1 cellular context compared by ENCODE assay signal in genomic region chr16:47499700-47500264, GRCh38.
TF ChIP-seq lines count a peak whose summit lies in the region.

No MANE protein-coding gene starts in this region.

TF ChIP-seq in HepG2, 621 proteins besides CTCF, POLR2A, EP300 and RAD21 (continued from another document and continues in another):
- no peak for TF ChIP-seq CREB3 (CRISPR knock-in tag; IDR thresholded peaks at IDR 0.05)
- no peak for TF ChIP-seq ZNF235 (CRISPR knock-in tag; IDR thresholded peaks at IDR 0.05; ENCODE audit: borderline replicate concordance)
- TF ChIP-seq, protein P1, sequence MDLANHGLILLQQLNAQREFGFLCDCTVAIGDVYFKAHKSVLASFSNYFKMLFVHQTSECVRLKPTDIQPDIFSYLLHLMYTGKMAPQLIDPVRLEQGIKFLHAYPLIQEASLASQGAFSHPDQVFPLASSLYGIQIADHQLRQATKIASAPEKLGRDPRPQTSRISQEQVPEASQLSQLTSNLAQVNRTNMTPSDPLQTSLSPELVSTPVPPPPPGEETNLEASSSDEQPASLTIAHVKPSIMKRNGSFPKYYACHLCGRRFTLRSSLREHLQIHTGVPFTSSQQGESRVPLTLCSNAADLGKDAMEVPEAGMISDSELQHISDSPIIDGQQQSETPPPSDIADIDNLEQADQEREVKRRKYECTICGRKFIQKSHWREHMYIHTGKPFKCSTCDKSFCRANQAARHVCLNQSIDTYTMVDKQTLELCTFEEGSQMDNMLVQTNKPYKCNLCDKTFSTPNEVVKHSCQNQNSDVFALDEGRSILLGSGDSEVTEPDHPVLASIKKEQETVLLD (CRISPR knock-in tag; IDR thresholded peaks at IDR 0.05; ENCODE audit: low read depth) = no peak
- no peak for TF ChIP-seq PAWR (CRISPR knock-in tag; IDR thresholded peaks at IDR 0.05; ENCODE audit: borderline replicate concordance)
- no peak for TF ChIP-seq RFX1 (IDR thresholded peaks at IDR 0.05)
- no peak for TF ChIP-seq ZNF318 (CRISPR knock-in tag; IDR thresholded peaks at IDR 0.05)
- TF ChIP-seq NR2F1 (CRISPR knock-in tag; IDR thresholded peaks at IDR 0.05) = peak in 1 of 2 experiments; percentile 26; a peak in 2 of 4 replicates
- no peak for TF ChIP-seq ZNF234 (CRISPR knock-in tag; conservative IDR thresholded peaks at IDR 0.05)
- no peak for TF ChIP-seq HES4 (CRISPR knock-in tag; IDR thresholded peaks at IDR 0.05; ENCODE audit: borderline replicate concordance)
- no peak for TF ChIP-seq ZNF563 (CRISPR knock-in tag; IDR thresholded peaks at IDR 0.05)
- no peak for TF ChIP-seq FOXC1 (CRISPR knock-in tag; IDR thresholded peaks at IDR 0.05; ENCODE audit: borderline replicate concordance)
- no peak for TF ChIP-seq ATRX (CRISPR knock-in tag; IDR thresholded peaks at IDR 0.05; ENCODE audit: borderline replicate concordance)
- peak; percentile 74 for TF ChIP-seq ZEB1 (IDR thresholded peaks at IDR 0.05; ENCODE audit: insufficient replicate concordance, low read depth)
- TF ChIP-seq SP1 (IDR thresholded peaks at IDR 0.05) = no peak
- no peak; the same call in 1 of the 2 replicates for TF ChIP-seq SP1 (CRISPR knock-in tag; IDR thresholded peaks at IDR 0.05)
- no peak for TF ChIP-seq THAP7 (CRISPR knock-in tag; IDR thresholded peaks at IDR 0.05)
- TF ChIP-seq ATM (IDR thresholded peaks at IDR 0.05; ENCODE audit: borderline replicate concordance) = no peak
- TF ChIP-seq MZF1 (CRISPR knock-in tag; IDR thresholded peaks at IDR 0.05; ENCODE audit: borderline replicate concordance) = no peak
- peak; percentile 79 for TF ChIP-seq KMT2A (CRISPR knock-in tag; IDR thresholded peaks at IDR 0.05)
- TF ChIP-seq ZKSCAN1 (IDR thresholded peaks at IDR 0.05; ENCODE audit: low read length) = no peak
- TF ChIP-seq ZNF275 (CRISPR knock-in tag; IDR thresholded peaks at IDR 0.05; ENCODE audit: borderline replicate concordance) = no peak
- TF ChIP-seq, protein P2, sequence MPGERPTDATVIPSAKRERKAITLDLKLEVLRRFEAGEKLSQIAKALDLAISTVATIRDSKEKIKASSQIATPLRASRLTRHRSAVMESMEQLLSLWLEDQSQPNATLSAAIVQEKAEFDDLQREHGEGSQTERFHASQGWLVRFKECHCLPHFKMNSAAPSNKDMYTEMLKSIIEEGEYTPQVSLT (CRISPR knock-in tag; IDR thresholded peaks at IDR 0.05; ENCODE audit: borderline replicate concordance, low read depth) = no peak
- peak; percentile 51; the same call in 1 of the 2 replicates for TF ChIP-seq TSC22D2 (CRISPR knock-in tag; IDR thresholded peaks at IDR 0.05; ENCODE audit: borderline replicate concordance)
- TF ChIP-seq ZNF891 (CRISPR knock-in tag; IDR thresholded peaks at IDR 0.05) = no peak
- peak; percentile 80; the same call in 1 of the 2 replicates for TF ChIP-seq CERS6 (CRISPR knock-in tag; IDR thresholded peaks at IDR 0.05)
- no peak for TF ChIP-seq STAT5B (CRISPR knock-in tag; IDR thresholded peaks at IDR 0.05)
- no peak for TF ChIP-seq NFE2L2 (IDR thresholded peaks at IDR 0.05; ENCODE audit: low read length)
- no peak for TF ChIP-seq ZSCAN21 (CRISPR knock-in tag; IDR thresholded peaks at IDR 0.05; ENCODE audit: borderline replicate concordance)
- peak; percentile 89 for TF ChIP-seq PHF21A (CRISPR knock-in tag; IDR thresholded peaks at IDR 0.05)
- TF ChIP-seq SIX1 (CRISPR knock-in tag; IDR thresholded peaks at IDR 0.05; ENCODE audit: borderline replicate concordance) = peak; percentile 59; the same call in 1 of the 2 replicates
- TF ChIP-seq NFKB2 (CRISPR knock-in tag; IDR thresholded peaks at IDR 0.05; ENCODE audit: borderline replicate concordance) = peak; percentile 46; the same call in 1 of the 2 replicates
- no peak for TF ChIP-seq GPN1 (CRISPR knock-in tag; IDR thresholded peaks at IDR 0.05; ENCODE audit: borderline replicate concordance)
- TF ChIP-seq RFXANK (CRISPR knock-in tag; IDR thresholded peaks at IDR 0.05) = peak; percentile 78
- no peak for TF ChIP-seq ZFAT (CRISPR knock-in tag; conservative IDR thresholded peaks at IDR 0.05)
- TF ChIP-seq TBL1XR1 (IDR thresholded peaks at IDR 0.05; ENCODE audit: borderline replicate concordance, low read length, partially characterized antibody) = no peak
- TF ChIP-seq ZNF263 (CRISPR knock-in tag; IDR thresholded peaks at IDR 0.05) = no peak; the same call in 1 of the 2 replicates
- TF ChIP-seq ZNF607 (CRISPR knock-in tag; IDR thresholded peaks at IDR 0.05; ENCODE audit: borderline replicate concordance) = peak; percentile 27; the same call in 1 of the 2 replicates
- TF ChIP-seq ZNF512B (CRISPR knock-in tag; IDR thresholded peaks at IDR 0.05; ENCODE audit: borderline replicate concordance) = no peak
- TF ChIP-seq, protein P3, sequence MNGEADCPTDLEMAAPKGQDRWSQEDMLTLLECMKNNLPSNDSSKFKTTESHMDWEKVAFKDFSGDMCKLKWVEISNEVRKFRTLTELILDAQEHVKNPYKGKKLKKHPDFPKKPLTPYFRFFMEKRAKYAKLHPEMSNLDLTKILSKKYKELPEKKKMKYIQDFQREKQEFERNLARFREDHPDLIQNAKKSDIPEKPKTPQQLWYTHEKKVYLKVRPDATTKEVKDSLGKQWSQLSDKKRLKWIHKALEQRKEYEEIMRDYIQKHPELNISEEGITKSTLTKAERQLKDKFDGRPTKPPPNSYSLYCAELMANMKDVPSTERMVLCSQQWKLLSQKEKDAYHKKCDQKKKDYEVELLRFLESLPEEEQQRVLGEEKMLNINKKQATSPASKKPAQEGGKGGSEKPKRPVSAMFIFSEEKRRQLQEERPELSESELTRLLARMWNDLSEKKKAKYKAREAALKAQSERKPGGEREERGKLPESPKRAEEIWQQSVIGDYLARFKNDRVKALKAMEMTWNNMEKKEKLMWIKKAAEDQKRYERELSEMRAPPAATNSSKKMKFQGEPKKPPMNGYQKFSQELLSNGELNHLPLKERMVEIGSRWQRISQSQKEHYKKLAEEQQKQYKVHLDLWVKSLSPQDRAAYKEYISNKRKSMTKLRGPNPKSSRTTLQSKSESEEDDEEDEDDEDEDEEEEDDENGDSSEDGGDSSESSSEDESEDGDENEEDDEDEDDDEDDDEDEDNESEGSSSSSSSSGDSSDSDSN (CRISPR knock-in tag; IDR thresholded peaks at IDR 0.05) = peak; percentile 47; the same call in 1 of the 2 replicates
- peak; percentile 79 for TF ChIP-seq ARID3A (IDR thresholded peaks at IDR 0.05; ENCODE audit: low read depth, low read length)
- no peak for TF ChIP-seq ZNF558 (CRISPR knock-in tag; IDR thresholded peaks at IDR 0.05; ENCODE audit: borderline replicate concordance)
